Comparison of ENCODE assay signal across 8 cellular contexts in the genomic region with DNA sequence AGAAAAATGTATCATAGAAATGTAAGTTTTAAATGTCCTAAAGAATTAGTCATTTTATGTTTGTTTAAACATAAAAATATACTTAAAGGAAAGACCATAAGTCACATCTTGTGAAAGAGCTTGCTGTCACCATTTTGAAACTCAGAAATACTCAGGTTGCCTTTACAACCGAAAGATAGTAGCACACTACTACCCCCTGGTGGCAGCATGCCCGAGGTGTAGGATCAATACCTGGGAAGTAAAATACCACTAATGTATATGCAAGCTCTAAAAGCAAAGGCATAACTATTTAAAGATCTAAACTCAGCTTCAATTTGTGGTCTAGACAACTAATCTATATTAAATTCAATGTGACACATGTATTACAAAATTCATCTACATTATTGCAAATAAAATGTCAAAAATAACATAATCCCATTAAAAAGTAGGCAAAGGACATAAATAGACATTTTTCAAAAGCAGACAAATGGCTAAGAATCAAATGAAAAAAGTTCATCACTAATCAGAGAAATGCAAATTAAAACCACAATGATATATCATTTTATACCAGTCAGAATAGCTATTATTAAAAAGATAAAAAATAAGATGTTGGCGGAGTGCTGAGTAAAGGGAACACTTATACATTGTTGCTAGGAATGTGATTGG. TPM values are rescaled to one million over a fixed set of nuclear protein-coding genes. Genes with fewer than 3 reads are reported as not detected.
DNase-seq lines count a peak whose midpoint lies in the region; ATAC-seq and TF ChIP-seq lines count a peak whose summit lies in the region.

No MANE protein-coding gene starts in this region.

- H3K4me1 ChIP-seq in left ventricle myocardium inferior = peaks cover 37% of the 10 kb centered on the region

- no peaks in the 10 kb centered on the region for H3K36me3 ChIP-seq in left ventricle myocardium inferior

- H3K4me3 ChIP-seq in left ventricle myocardium inferior = no peak overlapping the region

- H3K27ac ChIP-seq in left ventricle myocardium inferior (replicated peaks) = no peak overlapping the region

- no peaks in the 10 kb centered on the region for H3K9me3 ChIP-seq in left ventricle myocardium inferior (replicated peaks)

- H3K9me3 Mint-ChIP-seq in activated naive CD4-positive, alpha-beta T cell treated with anti-CD3 and anti-CD28 coated beads, Interleukin-2, amount 10 ng/mL, durations not matched to agents 7 days and 5 days = no peaks in the 10 kb centered on the region

- no peak overlapping the region for H3K27ac Mint-ChIP-seq in activated naive CD4-positive, alpha-beta T cell treated with anti-CD3 and anti-CD28 coated beads, Interleukin-2, amount 10 ng/mL, durations not matched to agents 7 days and 5 days

- H3K27me3 Mint-ChIP-seq in activated naive CD4-positive, alpha-beta T cell treated with anti-CD3 and anti-CD28 coated beads, Interleukin-2, amount 10 ng/mL, durations not matched to agents 7 days and 5 days = no peaks in the 10 kb centered on the region

- no peak overlapping the region for H3K4me3 Mint-ChIP-seq in activated naive CD4-positive, alpha-beta T cell treated with anti-CD3 and anti-CD28 coated beads, Interleukin-2, amount 10 ng/mL, durations not matched to agents 7 days and 5 days

- intact Hi-C loops in left ventricle myocardium inferior (cut with micrococcal nuclease) = no loop called here
- intact Hi-C loops in sciatic nerve (cut with DNase I) = no loop called here

- in situ Hi-C loops in G401 (cut with HindIII; ENCODE audit: low sequenced_read_pairs) = no loop called here

- peaks cover 4% of the 10 kb centered on the region for H3K4me1 Mint-ChIP-seq in activated naive CD4-positive, alpha-beta T cell treated with anti-CD3 and anti-CD28 coated beads, Interleukin-2, amount 10 ng/mL, durations not matched to agents 7 days and 5 days

- no peaks in the 10 kb centered on the region for H3K27me3 ChIP-seq in left ventricle myocardium inferior (ENCODE audit: low read depth)

- DNase-seq in G401 (ENCODE audit: low spot score) (peak; percentile 32), HCEC 1CT (peak; percentile 72), NCI-H1105 (lab: John Stamatoyannopoulos, UW) (peak; percentile 69), left ventricle myocardium inferior (peak; percentile 68), sciatic nerve (ENCODE audit: low spot score) (peak; percentile 89), cerebellar nuclear complex (lab: John Stamatoyannopoulos, UW) (no peak)
- DNase-seq in activated naive CD4-positive, alpha-beta T cell treated with anti-CD3 and anti-CD28 coated beads, Interleukin-2, amount 10 ng/mL, durations not matched to agents 7 days and 5 days = peak; percentile 93

- H3K36me3 Mint-ChIP-seq in activated naive CD4-positive, alpha-beta T cell treated with anti-CD3 and anti-CD28 coated beads, Interleukin-2, amount 10 ng/mL, durations not matched to agents 7 days and 5 days = peaks cover under 1% of the 10 kb centered on the region

- peak; percentile 95 for ATAC-seq in SK-N-SH treated with all-trans-retinoic acid at 6 μM for 48 hours
- ATAC-seq in sciatic nerve = peak; percentile 75

- TF ChIP-seq CTCF in left ventricle myocardium inferior (IDR thresholded peaks at IDR 0.05; ENCODE audit: borderline replicate concordance) = peak; percentile 83

- CTCF ChIA-PET in activated naive CD4-positive, alpha-beta T cell treated with anti-CD3 and anti-CD28 coated beads, Interleukin-2, amount 10 ng/mL, durations not matched to agents 7 days and 5 days (lab: Charles Lee) = interaction anchor here (0.6 to 3.3 kb wide), 20 partner anchors 8 to 125 kb away, joined by 3 to 33 read pairs (median 8); partner anchors contain the start of genes CCDC146 and FGL2

TF ChIP-seq in SK-N-SH treated with all-trans-retinoic acid at 6 μM for 48 hours, 23 proteins besides CTCF, POLR2A, EP300 and RAD21:
- TF ChIP-seq ZNF565 (CRISPR knock-in tag; conservative IDR thresholded peaks at IDR 0.05; ENCODE audit: low read depth) (no peak), TOX (CRISPR knock-in tag; IDR thresholded peaks at IDR 0.05; ENCODE audit: borderline replicate concordance) (no peak), GLIS3 (CRISPR knock-in tag; IDR thresholded peaks at IDR 0.05) (no peak), CSRNP3 (CRISPR knock-in tag; IDR thresholded peaks at IDR 0.05) (no peak), ZFP3 (CRISPR knock-in tag; IDR thresholded peaks at IDR 0.05) (no peak), ZC3H10 (CRISPR knock-in tag; IDR thresholded peaks at IDR 0.05) (no peak), RARB (CRISPR knock-in tag; IDR thresholded peaks at IDR 0.05) (no peak), ISL1 (CRISPR knock-in tag; IDR thresholded peaks at IDR 0.05) (no peak), PPARA (CRISPR knock-in tag; IDR thresholded peaks at IDR 0.05; ENCODE audit: borderline replicate concordance) (no peak), ZFP30 (CRISPR knock-in tag; IDR thresholded peaks at IDR 0.05) (no peak), SNAI2 (CRISPR knock-in tag; IDR thresholded peaks at IDR 0.05) (no peak), ZNF8 (CRISPR knock-in tag; IDR thresholded peaks at IDR 0.05) (no peak), TCF4 (CRISPR knock-in tag; IDR thresholded peaks at IDR 0.05; ENCODE audit: borderline replicate concordance) (no peak), ESRRG (CRISPR knock-in tag; IDR thresholded peaks at IDR 0.05) (no peak), OSR1 (CRISPR knock-in tag; IDR thresholded peaks at IDR 0.05) (no peak)
- TF ChIP-seq, protein P1, sequence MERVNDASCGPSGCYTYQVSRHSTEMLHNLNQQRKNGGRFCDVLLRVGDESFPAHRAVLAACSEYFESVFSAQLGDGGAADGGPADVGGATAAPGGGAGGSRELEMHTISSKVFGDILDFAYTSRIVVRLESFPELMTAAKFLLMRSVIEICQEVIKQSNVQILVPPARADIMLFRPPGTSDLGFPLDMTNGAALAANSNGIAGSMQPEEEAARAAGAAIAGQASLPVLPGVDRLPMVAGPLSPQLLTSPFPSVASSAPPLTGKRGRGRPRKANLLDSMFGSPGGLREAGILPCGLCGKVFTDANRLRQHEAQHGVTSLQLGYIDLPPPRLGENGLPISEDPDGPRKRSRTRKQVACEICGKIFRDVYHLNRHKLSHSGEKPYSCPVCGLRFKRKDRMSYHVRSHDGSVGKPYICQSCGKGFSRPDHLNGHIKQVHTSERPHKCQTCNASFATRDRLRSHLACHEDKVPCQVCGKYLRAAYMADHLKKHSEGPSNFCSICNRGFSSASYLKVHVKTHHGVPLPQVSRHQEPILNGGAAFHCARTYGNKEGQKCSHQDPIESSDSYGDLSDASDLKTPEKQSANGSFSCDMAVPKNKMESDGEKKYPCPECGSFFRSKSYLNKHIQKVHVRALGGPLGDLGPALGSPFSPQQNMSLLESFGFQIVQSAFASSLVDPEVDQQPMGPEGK (CRISPR knock-in tag; IDR thresholded peaks at IDR 0.05; ENCODE audit: borderline replicate concordance) = no peak
- TF ChIP-seq, protein P2, sequence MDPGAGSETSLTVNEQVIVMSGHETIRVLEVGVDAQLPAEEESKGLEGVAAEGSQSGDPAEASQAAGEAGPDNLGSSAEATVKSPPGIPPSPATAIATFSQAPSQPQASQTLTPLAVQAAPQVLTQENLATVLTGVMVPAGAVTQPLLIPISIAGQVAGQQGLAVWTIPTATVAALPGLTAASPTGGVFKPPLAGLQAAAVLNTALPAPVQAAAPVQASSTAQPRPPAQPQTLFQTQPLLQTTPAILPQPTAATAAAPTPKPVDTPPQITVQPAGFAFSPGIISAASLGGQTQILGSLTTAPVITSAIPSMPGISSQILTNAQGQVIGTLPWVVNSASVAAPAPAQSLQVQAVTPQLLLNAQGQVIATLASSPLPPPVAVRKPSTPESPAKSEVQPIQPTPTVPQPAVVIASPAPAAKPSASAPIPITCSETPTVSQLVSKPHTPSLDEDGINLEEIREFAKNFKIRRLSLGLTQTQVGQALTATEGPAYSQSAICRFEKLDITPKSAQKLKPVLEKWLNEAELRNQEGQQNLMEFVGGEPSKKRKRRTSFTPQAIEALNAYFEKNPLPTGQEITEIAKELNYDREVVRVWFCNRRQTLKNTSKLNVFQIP (CRISPR knock-in tag; IDR thresholded peaks at IDR 0.05; ENCODE audit: borderline replicate concordance, low read depth) = no peak

RNA-seq across cellular contexts. Expression of gene FGL2, which starts 47.7 kb away (rescaled TPM):
- total RNA-seq in G401 (2014; rRNA removed; shearing (Covaris generic)) = not detected in 2 replicates
- total RNA-seq in left ventricle myocardium inferior = 10.6 TPM
- 269 TPM for total RNA-seq in sciatic nerve

Comparison
In these comparisons a context has a peak if more than half of its experiments do, and no peak if none do; other contexts are left out.
1. DNase-seq: peak in G401 (single experiment), HCEC 1CT (single experiment), NCI-H1105 (single experiment), activated naive CD4-positive, alpha-beta T cell treated with anti-CD3 and anti-CD28 coated beads, Interleukin-2, amount 10 ng/mL, durations not matched to agents 7 days and 5 days (single experiment), left ventricle myocardium inferior (single experiment) and sciatic nerve (single experiment); none in cerebellar nuclear complex (0 of 2).
2. RNA of gene FGL2, which starts 47.7 kb away (total RNA-seq): 269 TPM in sciatic nerve (single experiment); 10.6 TPM in left ventricle myocardium inferior (single experiment) and not detected in G401; every median in the first group is over 10 times any median in the second.